Comparison of ENCODE assay signal across 19 cellular contexts in the genomic region with DNA sequence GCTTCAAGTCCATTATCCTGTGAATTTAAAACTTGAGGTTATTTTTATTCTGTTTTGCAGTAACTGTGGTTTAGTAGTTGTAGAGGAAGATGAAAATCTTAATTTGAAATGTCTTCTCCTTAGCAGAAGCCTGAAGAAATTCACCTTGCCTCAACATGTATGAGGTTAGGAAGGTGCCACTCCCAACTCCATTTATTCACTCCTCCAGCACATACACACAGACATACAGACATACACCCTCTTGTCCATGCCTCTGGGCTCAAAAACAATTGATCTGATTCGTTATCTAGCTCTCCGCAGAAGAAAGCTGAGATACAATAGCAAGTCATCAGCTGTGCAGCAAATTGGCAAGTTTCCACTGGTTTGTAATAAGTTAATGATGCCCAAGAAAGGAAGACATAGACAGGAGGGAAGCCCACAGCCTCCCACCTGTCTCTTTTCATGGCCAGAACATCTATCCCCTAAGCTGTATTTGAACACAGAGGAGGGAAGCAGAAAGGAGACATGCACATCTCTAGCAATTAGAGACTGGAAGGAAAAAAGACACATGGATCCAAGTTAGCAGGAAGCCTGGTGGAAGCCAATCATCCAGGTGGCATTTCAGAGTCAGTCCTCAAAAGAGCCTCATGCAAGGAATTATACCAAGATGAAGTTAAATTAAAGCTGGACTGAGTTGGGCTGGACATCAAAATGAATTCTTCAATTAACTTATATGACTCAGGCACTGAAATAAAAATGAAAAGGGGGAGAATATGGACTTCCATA.
A peak's percentile ranks its signal among the peaks of the same experiment; 100 is the strongest.
DNase-seq lines count a peak whose midpoint lies in the region; TF ChIP-seq lines count a peak whose summit lies in the region.
"Had no signal": no experiment of that assay in that cellular context is flagged by ENCODE, and none has a peak within 500 bp of the region (broad histone marks: within the 10 kb centered on the region; RNA-seq: fewer than 3 reads in every experiment).

No MANE protein-coding gene starts in this region.

- H3K4me3 ChIP-seq in epithelial cell of esophagus (ENCODE audit: low read length): no peak overlapping the region
- H3K4me3 ChIP-seq: BLaER1 had no signal

- TF ChIP-seq CTCF in epithelial cell of esophagus (IDR thresholded peaks at IDR 0.05; ENCODE audit: insufficient read depth, low read depth, low read length, missing control alignments) (no peak), GM10266 (IDR thresholded peaks at IDR 0.05; ENCODE audit: control insufficient read depth, insufficient read depth, low read depth, missing control alignments) (no peak)

- DNase-seq in DMS 273 (lab: John Stamatoyannopoulos, UW; ENCODE audit: unreplicated experiment) (peak; percentile 39), DMS 273 treated with DMSO at 0.1 percent for 48 hours (lab: John Stamatoyannopoulos, UW) (no peak), COR-L47 (lab: John Stamatoyannopoulos, UW) (peak; percentile 53), NCI-H446 treated with DMSO at 0.1 percent for 48 hours (lab: John Stamatoyannopoulos, UW) (peak; percentile 35), epithelial cell of esophagus (ENCODE audit: low read depth) (peak; percentile 8), MV-4-11 (lab: John Stamatoyannopoulos, UW) (no peak), mucosa of gallbladder (ENCODE audit: low spot score) (no peak), GM10266 (ENCODE audit: extremely low spot score) (no peak)
- DNase-seq: ACHN; CD4-positive, alpha-beta T cell; EL; H7; Kasumi-1; NCI-H1048; NCI-H1436 treated with DMSO at 0.1 percent for 48 hours; NCI-H2029 treated with DMSO at 0.1 percent for 48 hours; NCI-H2227 treated with DMSO at 0.1 percent for 48 hours; NCI-H510A treated with DMSO at 0.1 percent for 48 hours had no signal

Comparison
In these comparisons a context has a peak if more than half of its experiments do, and no peak if none do; other contexts are left out.
1. DNase-seq: peak in DMS 273 (single experiment), COR-L47 (single experiment), NCI-H446 treated with DMSO at 0.1 percent for 48 hours (single experiment) and epithelial cell of esophagus (single experiment); none in DMS 273 treated with DMSO at 0.1 percent for 48 hours (single experiment), MV-4-11 (single experiment), mucosa of gallbladder (single experiment) and GM10266 (single experiment).